10 cellular contexts compared by ENCODE assay signal in the genomic region with DNA sequence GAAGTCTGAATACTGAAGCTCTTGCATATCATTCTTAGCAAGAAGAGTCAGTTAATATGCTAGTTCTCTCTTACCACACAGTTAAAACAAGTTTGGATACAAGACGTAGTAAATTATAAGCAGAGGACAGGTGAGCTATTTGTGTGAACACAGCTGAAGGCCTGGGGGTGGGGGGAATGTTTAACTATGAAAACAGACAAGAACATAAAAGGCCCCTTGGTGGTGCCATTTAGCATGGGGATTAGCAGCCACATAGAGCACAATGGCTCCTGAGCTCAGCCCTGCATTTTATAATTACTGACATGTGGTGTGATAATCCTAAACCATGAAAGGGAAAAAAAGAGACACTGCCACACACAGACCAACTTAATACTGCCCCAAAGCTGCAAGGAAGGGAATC.
DNase-seq lines count a peak whose midpoint lies in the region; ATAC-seq and TF ChIP-seq lines count a peak whose summit lies in the region.
"Had no signal": no experiment of that assay in that cellular context is flagged by ENCODE, and none has a peak within 500 bp of the region (broad histone marks: within the 10 kb centered on the region; RNA-seq: fewer than 3 reads in every experiment).

No MANE protein-coding gene starts in this region.

- no peak overlapping the region for H3K27ac Mint-ChIP-seq in activated CD8-positive, alpha-beta memory T cell treated with anti-CD3 and anti-CD28 coated beads, Interleukin-2, amount 10 ng/mL, durations not matched to agents 7 days and 5 days
- H3K27ac Mint-ChIP-seq: HFFc6 had no signal

- H3K9ac ChIP-seq in Loucy (ENCODE audit: low read depth, low read length, poor library complexity, severe bottlenecking) (no peak overlapping the region), muscle layer of colon (ENCODE audit: low read length) (peak overlapping the region; percentile 8)

- H3K27me3 ChIP-seq in Loucy (ENCODE audit: insufficient read depth, low read length, poor library complexity, severe bottlenecking), result no peaks in the 10 kb centered on the region
- H3K27me3 ChIP-seq in SJCRH30, result no peaks in the 10 kb centered on the region
- H3K27me3 ChIP-seq in muscle layer of colon (ENCODE audit: control insufficient read depth in 1 of 2, insufficient read depth in 2 of 2, low read length in 2 of 2), result no peaks in the 10 kb centered on the region

- peak overlapping the region; percentile 63 for H3K27ac ChIP-seq in SJCRH30
- peak overlapping the region; percentile 48 for H3K27ac ChIP-seq in muscle layer of colon (ENCODE audit: low read depth, low read length)
- H3K27ac ChIP-seq: epithelial cell of prostate had no signal

- H3K4me1 ChIP-seq in Loucy (ENCODE audit: insufficient read depth, low read length, poor library complexity, severe bottlenecking), result peaks cover 31% of the 10 kb centered on the region
- H3K4me1 ChIP-seq in SJCRH30, result peaks cover 36% of the 10 kb centered on the region
- peaks cover 78% of the 10 kb centered on the region for H3K4me1 ChIP-seq in muscle layer of colon (ENCODE audit: insufficient read depth, low read length)

- H3K9me3 ChIP-seq in Loucy (ENCODE audit: insufficient read depth, low read depth, low read length) (no peaks in the 10 kb centered on the region), SJCRH30 (replicated peaks) (0 out of 2 replicates have a peak, but pooled peaks cover 3% of the 10 kb centered on the region), muscle layer of colon (ENCODE audit: low read length) (no peaks in the 10 kb centered on the region)

- H3K36me3 ChIP-seq in Loucy (ENCODE audit: insufficient read depth, low read length) (no peaks in the 10 kb centered on the region), SJCRH30 (no peaks in the 10 kb centered on the region), muscle layer of colon (ENCODE audit: insufficient read depth, low read length) (no peaks in the 10 kb centered on the region)

- no peaks in the 10 kb centered on the region for H3K9me2 ChIP-seq in Loucy (replicated peaks; ENCODE audit: low read depth, low read length)

- H3K27me3 Mint-ChIP-seq in activated CD8-positive, alpha-beta memory T cell treated with anti-CD3 and anti-CD28 coated beads, Interleukin-2, amount 10 ng/mL, durations not matched to agents 7 days and 5 days, result no peaks in the 10 kb centered on the region

- ATAC-seq in GM18519 (IDR thresholded peaks at IDR 0.05; ENCODE audit: low FRiP score, unreplicated experiment) (no peak), GM18907 (IDR thresholded peaks at IDR 0.05; ENCODE audit: unreplicated experiment) (no peak)
- ATAC-seq in activated CD8-positive, alpha-beta memory T cell treated with anti-CD3 and anti-CD28 coated beads, Interleukin-2, amount 10 ng/mL, durations not matched to agents 7 days and 5 days, result no peak

- H3F3A ChIP-seq in Loucy (ENCODE audit: low read depth), result no peaks in the 10 kb centered on the region

- H3K9me3 Mint-ChIP-seq in activated CD8-positive, alpha-beta memory T cell treated with anti-CD3 and anti-CD28 coated beads, Interleukin-2, amount 10 ng/mL, durations not matched to agents 7 days and 5 days (ENCODE audit: low read depth), result no peaks in the 10 kb centered on the region
- H3K9me3 Mint-ChIP-seq: HFFc6 had no signal

- peak overlapping the region; percentile 75 for H2AFZ ChIP-seq in Loucy (ENCODE audit: low read length)

- H3K79me2 ChIP-seq in Loucy (ENCODE audit: insufficient read depth, low read length), result no peaks in the 10 kb centered on the region

- H3K4me2 ChIP-seq in Loucy (ENCODE audit: low read depth, low read length, poor library complexity, severe bottlenecking), result peak overlapping the region; percentile 39

- CTCF ChIA-PET in activated CD8-positive, alpha-beta memory T cell treated with anti-CD3 and anti-CD28 coated beads, Interleukin-2, amount 10 ng/mL, durations not matched to agents 7 days and 5 days (lab: Charles Lee), result interaction anchor here (1.2 to 1.4 kb wide), 2 partner anchors 10 to 284 kb away, joined by 3 read pairs; no protein-coding TSS in a partner anchor

- H4K20me1 ChIP-seq in Loucy (ENCODE audit: insufficient read depth, low read length, poor library complexity, severe bottlenecking), result no peaks in the 10 kb centered on the region

- H3K36me3 Mint-ChIP-seq in activated CD8-positive, alpha-beta memory T cell treated with anti-CD3 and anti-CD28 coated beads, Interleukin-2, amount 10 ng/mL, durations not matched to agents 7 days and 5 days, result peaks cover 12% of the 10 kb centered on the region

- TF ChIP-seq CTCF in Loucy (conservative IDR thresholded peaks at IDR 0.05; ENCODE audit: low read length), result peak; percentile 46

- no peak overlapping the region for H3K4me3 ChIP-seq in Loucy (ENCODE audit: low read length, poor library complexity, severe bottlenecking)
- no peak overlapping the region for H3K4me3 ChIP-seq in SJCRH30
- no peak overlapping the region for H3K4me3 ChIP-seq in muscle layer of colon (ENCODE audit: low read depth in 1 of 2, low read length in 2 of 2)

- H3K4me1 Mint-ChIP-seq in activated CD8-positive, alpha-beta memory T cell treated with anti-CD3 and anti-CD28 coated beads, Interleukin-2, amount 10 ng/mL, durations not matched to agents 7 days and 5 days, result peaks cover 18% of the 10 kb centered on the region

- no peak overlapping the region for H3K4me3 Mint-ChIP-seq in activated CD8-positive, alpha-beta memory T cell treated with anti-CD3 and anti-CD28 coated beads, Interleukin-2, amount 10 ng/mL, durations not matched to agents 7 days and 5 days
- H3K4me3 Mint-ChIP-seq: HFFc6 had no signal

- peak; percentile 79 for DNase-seq in COR-L47 (lab: John Stamatoyannopoulos, UW)
- peak; percentile 92 to 96 for DNase-seq in SJCRH30
- DNase-seq in anterior cingulate cortex (lab: John Stamatoyannopoulos, UW), result no peak
- DNase-seq in activated CD8-positive, alpha-beta memory T cell treated with anti-CD3 and anti-CD28 coated beads, Interleukin-2, amount 10 ng/mL, durations not matched to agents 7 days and 5 days, result no peak
- DNase-seq: HFFc6 had no signal

Comparison
In these comparisons a context has a peak if more than half of its experiments do, and no peak if none do; other contexts are left out.
1. DNase-seq: peak in COR-L47 (single experiment) and SJCRH30 (2 of 2); none in anterior cingulate cortex (0 of 58) and activated CD8-positive, alpha-beta memory T cell treated with anti-CD3 and anti-CD28 coated beads, Interleukin-2, amount 10 ng/mL, durations not matched to agents 7 days and 5 days (single experiment).